ENCODE assay signal across 33 cellular contexts in genomic region chr1:157678721-157679120, GRCh38. TPM values are rescaled to one million over a fixed set of nuclear protein-coding genes. Genes with fewer than 3 reads are reported as not detected.
"Had no signal": no experiment of that assay in that cellular context is flagged by ENCODE, and none has a peak within 500 bp of the region (broad histone marks: within the 10 kb centered on the region; RNA-seq: fewer than 3 reads in every experiment).

No MANE protein-coding gene starts in this region.

- H3K9me3 Mint-ChIP-seq: activated CD8-positive, alpha-beta T cell treated with anti-CD3 and anti-CD28 coated beads for 36 hours; activated T-helper 17 cell treated with anti-CD3 and anti-CD28 coated beads, Interleukin-2, amount 50 U/mL, for 72 hours had no signal

- H3K9me3 ChIP-seq: adrenal gland, body of pancreas, MG63 had no signal

- H3K36me3 ChIP-seq: adrenal gland, MG63, Peyer's patch, WERI-Rb-1 had no signal

- H3K4me1 Mint-ChIP-seq: activated naive CD4-positive, alpha-beta T cell treated with anti-CD3 and anti-CD28 coated beads, Interleukin-2, amount 50 U/mL, for 24 hours; activated T-helper 17 cell treated with anti-CD3 and anti-CD28 coated beads, Interleukin-2, amount 50 U/mL, for 72 hours had no signal

- H3K27ac ChIP-seq: adrenal gland, body of pancreas, Peyer's patch, WERI-Rb-1 had no signal

- H3K4me1 ChIP-seq: adrenal gland, Peyer's patch had no signal

- H3K27ac Mint-ChIP-seq: activated CD8-positive, alpha-beta T cell treated with anti-CD3 and anti-CD28 coated beads for 36 hours; activated naive CD4-positive, alpha-beta T cell treated with anti-CD3 and anti-CD28 coated beads, Interleukin-2, amount 50 U/mL, for 24 hours; activated T-cell treated with anti-CD3 and anti-CD28 coated beads, Interleukin-2, amount 50 U/mL, for 72 hours; activated T-helper 17 cell treated with anti-CD3 and anti-CD28 coated beads, Interleukin-2, amount 50 U/mL, for 72 hours had no signal

- H3K27me3 ChIP-seq: body of pancreas, MG63, Peyer's patch had no signal

- ATAC-seq: activated CD8-positive, alpha-beta T cell treated with anti-CD3 and anti-CD28 coated beads for 36 hours; activated T-cell treated with anti-CD3 and anti-CD28 coated beads, Interleukin-2, amount 50 U/mL, for 72 hours; activated T-helper 17 cell treated with anti-CD3 and anti-CD28 coated beads, Interleukin-2, amount 50 U/mL, for 72 hours; body of pancreas; PC-3; Right ventricle myocardium inferior; SK-N-SH treated with all-trans-retinoic acid at 6 μM for 48 hours had no signal

- H3K4me3 Mint-ChIP-seq: activated CD8-positive, alpha-beta T cell treated with anti-CD3 and anti-CD28 coated beads for 36 hours; activated naive CD4-positive, alpha-beta T cell treated with anti-CD3 and anti-CD28 coated beads, Interleukin-2, amount 50 U/mL, for 24 hours; activated T-cell treated with anti-CD3 and anti-CD28 coated beads, Interleukin-2, amount 50 U/mL, for 72 hours; activated T-helper 17 cell treated with anti-CD3 and anti-CD28 coated beads, Interleukin-2, amount 50 U/mL, for 72 hours had no signal

- H3K4me3 ChIP-seq: adrenal gland, body of pancreas, MG63, Peyer's patch had no signal

- H3K36me3 Mint-ChIP-seq: activated naive CD4-positive, alpha-beta T cell treated with anti-CD3 and anti-CD28 coated beads, Interleukin-2, amount 50 U/mL, for 24 hours had no signal

- DNase-seq: activated CD4-positive, alpha-beta T cell treated with anti-CD3 and anti-CD28 coated beads for 1 hour; activated CD4-positive, alpha-beta T cell treated with anti-CD3 and anti-CD28 coated beads for 48 hours; activated CD4-positive, alpha-beta T cell treated with anti-CD3 and anti-CD28 coated beads, Interleukin-2, amount 50 U/mL, for 4 hours; activated CD4-positive, CD25-positive, alpha-beta regulatory T cell; activated CD8-positive, alpha-beta T cell treated with anti-CD3 and anti-CD28 coated beads for 36 hours; activated effector memory CD4-positive, alpha-beta T cell treated with anti-CD3 and anti-CD28 coated beads, Interleukin-2, amount 50 U/mL, for 16 hours; activated naive CD4-positive, alpha-beta T cell; activated T-cell treated with anti-CD3 and anti-CD28 coated beads, Interleukin-2, amount 50 U/mL, for 1 hour; activated T-cell treated with anti-CD3 and anti-CD28 coated beads, Interleukin-2, amount 50 U/mL, for 72 hours; adrenal gland; body of pancreas; central memory CD4-positive, alpha-beta T cell; MG63; MV-4-11; NCI-H1092; NCI-H1436 treated with DMSO at 0.1 percent for 48 hours; NCI-H1694 treated with DMSO at 0.1 percent for 48 hours; NCI-H2029; NCI-H345; NCI-H524 treated with DMSO at 0.1 percent for 48 hours; PC-3; Peyer's patch; RPMI8226; SIG-M5; T1000; WERI-Rb-1 had no signal

RNA-seq across cellular contexts. Expression of gene FCRL3, which starts 21.8 kb away (rescaled TPM):
- total RNA-seq: astrocyte, body of pancreas, cerebellum, NCI-H460, PC-3 had no signal
